Comparison of ENCODE assay signal across 13 cellular contexts in genomic region chr5:159211712-159212111, GRCh38. TPM values are rescaled to one million over a fixed set of nuclear protein-coding genes. Genes with fewer than 3 reads are reported as not detected.
DNase-seq lines count a peak whose midpoint lies in the region; TF ChIP-seq lines count a peak whose summit lies in the region.
"Had no signal": no experiment of that assay in that cellular context is flagged by ENCODE, and none has a peak within 500 bp of the region (broad histone marks: within the 10 kb centered on the region; RNA-seq: fewer than 3 reads in every experiment).

No MANE protein-coding gene starts in this region.

- H3K79me2 ChIP-seq in DOHH2 (ENCODE audit: control insufficient read depth, low read length) (peaks cover 29% of the 10 kb centered on the region), H9 (ENCODE audit: insufficient read depth, low read length) (peaks cover 5% of the 10 kb centered on the region; the same call in 1 of the 2 replicates), Karpas-422 (ENCODE audit: low read length) (peaks cover 29% of the 10 kb centered on the region)
- H3K79me2 ChIP-seq: parathyroid adenoma had no signal

- H2BK20ac ChIP-seq in H9 (ENCODE audit: low read depth, low read length, poor library complexity, severe bottlenecking) = no peak overlapping the region

- no peak overlapping the region for H4K5ac ChIP-seq in H9 (ENCODE audit: insufficient read length, low read depth, low read length)

- no peak overlapping the region for H4K8ac ChIP-seq in H9 (replicated peaks; ENCODE audit: insufficient read length, low read depth, low read length)

- peaks cover 13% of the 10 kb centered on the region for H3F3A ChIP-seq in DOHH2 (ENCODE audit: control insufficient read depth, insufficient read depth)

- no peak overlapping the region for H2BK15ac ChIP-seq in H9 (ENCODE audit: low read depth, low read length)

- H3K4me3 ChIP-seq in DOHH2 (ENCODE audit: low read length) (no peak overlapping the region), esophagus squamous epithelium (no peak overlapping the region), SJCRH30 (no peak overlapping the region), Karpas-422 (ENCODE audit: low read length) (no peak overlapping the region)

- 0 out of 5 replicates have a peak, but pooled peaks cover 0 to 2% of the 10 kb centered on the region in 2 experiments for H3K9me3 Mint-ChIP-seq in H9
- H3K9me3 Mint-ChIP-seq: T-cell had no signal

- no peak overlapping the region for H3T11ph ChIP-seq in H9 (ENCODE audit: low read length)

- H3K9me2 ChIP-seq in DOHH2 (replicated peaks; ENCODE audit: control insufficient read depth, low read length) (no peaks in the 10 kb centered on the region), Karpas-422 (replicated peaks; ENCODE audit: insufficient read depth, low read length) (no peaks in the 10 kb centered on the region)

- H3K27me3 ChIP-seq in DOHH2 (ENCODE audit: control insufficient read depth, low read length) (no peaks in the 10 kb centered on the region), esophagus squamous epithelium (no peaks in the 10 kb centered on the region), SJCRH30 (no peaks in the 10 kb centered on the region), H9 (ENCODE audit: insufficient read depth, low read length) (peaks cover 4% of the 10 kb centered on the region; the same call in 1 of the 2 replicates), Karpas-422 (ENCODE audit: low read length) (no peaks in the 10 kb centered on the region)

- no peak overlapping the region for H2AFZ ChIP-seq in H9 (ENCODE audit: low read length)
- no peak overlapping the region for H2AFZ ChIP-seq in Karpas-422 (ENCODE audit: low read length)
- H2AFZ ChIP-seq: parathyroid adenoma had no signal

- H3K27me3 Mint-ChIP-seq in H9 (ENCODE audit: low read depth) = peaks cover 25% of the 10 kb centered on the region
- H3K27me3 Mint-ChIP-seq: T-cell had no signal

- WGBS in esophagus squamous epithelium, 2 donors = 13 to 25% methylated on average over 4 of the region's 4 CpGs
- WGBS in H9 (ENCODE audit: extremely low coverage, insufficient read length, low lambda C conversion rate) = no CpG with 5 or more reads among the region's 4 CpGs

- no peak overlapping the region for H3K27ac Mint-ChIP-seq in H9
- H3K27ac Mint-ChIP-seq: T-cell had no signal

- peaks cover 16% of the 10 kb centered on the region for H3K23me2 ChIP-seq in H9 (ENCODE audit: insufficient read length, low read depth, low read length, poor library complexity, severe bottlenecking)

- H3K56ac ChIP-seq in H9 (ENCODE audit: insufficient read length, low read depth, low read length) = no peak overlapping the region

- H4K91ac ChIP-seq in H9 (ENCODE audit: insufficient read length, low read depth, low read length) = no peak overlapping the region

- H2BK120ac ChIP-seq in H9 (ENCODE audit: low read depth, low read length, poor library complexity, severe bottlenecking) = no peak overlapping the region

- H2BK5ac ChIP-seq in H9 (ENCODE audit: insufficient read length, low read length) = no peak overlapping the region

- H3K4ac ChIP-seq in H9 (ENCODE audit: low read depth, low read length) = no peak overlapping the region

- H2AK5ac ChIP-seq in H9 (ENCODE audit: insufficient read length, low read length) = no peak overlapping the region

- peaks cover 0 to 2% (median 0%) of the 10 kb centered on the region in 3 experiments; a peak in 1 of 7 replicates for H3K36me3 Mint-ChIP-seq in H9 (ENCODE audit: insufficient read depth in 1 of 3, low read depth in 3 of 3)
- H3K36me3 Mint-ChIP-seq: T-cell had no signal

- no peaks in the 10 kb centered on the region for H3K79me1 ChIP-seq in H9 (ENCODE audit: insufficient read depth, low read depth, low read length, poor library complexity, severe bottlenecking)

- no peaks in the 10 kb centered on the region for H3K9me3 ChIP-seq in DOHH2 (ENCODE audit: control insufficient read depth, insufficient read depth, low read length)
- H3K9me3 ChIP-seq in esophagus squamous epithelium = no peaks in the 10 kb centered on the region
- H3K9me3 ChIP-seq in SJCRH30 (replicated peaks) = no peaks in the 10 kb centered on the region
- no peaks in the 10 kb centered on the region for H3K9me3 ChIP-seq in H9 (ENCODE audit: control insufficient read depth, low read depth, low read length)
- H3K9me3 ChIP-seq in Karpas-422 (ENCODE audit: low read length) = no peaks in the 10 kb centered on the region

- no peak overlapping the region for H3K14ac ChIP-seq in H9 (ENCODE audit: insufficient read depth, low read length)

- peaks cover 23 to 29% of the 10 kb centered on the region in 2 experiments for H3K4me1 Mint-ChIP-seq in H9

- DNase-seq in NOMO-1 treated with DMSO at 0.1 percent for 48 hours (lab: John Stamatoyannopoulos, UW; ENCODE audit: unreplicated experiment) (peak; percentile 15), esophagus squamous epithelium (lab: John Stamatoyannopoulos, UW) (no peak), SJCRH30 (no peak), H9 (no peak), Karpas-422 (no peak), NCI-H2029 (lab: John Stamatoyannopoulos, UW) (no peak)
- DNase-seq: aorta, C1 segment of cervical spinal cord, NCI-H1436 treated with DMSO at 0.1 percent for 48 hours, T-cell had no signal

- H3K9ac ChIP-seq in H9 (ENCODE audit: extremely low read depth, insufficient read length, low read length) = no peak overlapping the region
- no peak overlapping the region for H3K9ac ChIP-seq in Karpas-422 (ENCODE audit: low read length)
- H3K9ac ChIP-seq: parathyroid adenoma had no signal

- no peak overlapping the region for H2BK12ac ChIP-seq in H9 (ENCODE audit: insufficient read length, low read depth, low read length)

- H3K18ac ChIP-seq in H9 (ENCODE audit: insufficient read length, low read depth, low read length) = no peak overlapping the region

- H3K4me1 ChIP-seq in DOHH2 (ENCODE audit: control insufficient read depth, low read length) (peaks cover 29% of the 10 kb centered on the region), esophagus squamous epithelium (peaks cover 13 to 55% (median 18%) of the 10 kb centered on the region in 3 donors), SJCRH30 (peaks cover 5% of the 10 kb centered on the region; the same call in 1 of the 2 replicates), H9 (ENCODE audit: insufficient read depth, low read length) (peaks cover 7% of the 10 kb centered on the region; the same call in 1 of the 2 replicates), Karpas-422 (ENCODE audit: low read length) (peaks cover 13% of the 10 kb centered on the region)

- H4K20me1 ChIP-seq in DOHH2 (ENCODE audit: control insufficient read depth, insufficient read depth, low read depth, low read length) = 0 out of 2 replicates have a peak, but pooled peaks cover 2% of the 10 kb centered on the region
- no peaks in the 10 kb centered on the region for H4K20me1 ChIP-seq in H9 (ENCODE audit: control insufficient read depth, insufficient read depth, insufficient read length)
- no peaks in the 10 kb centered on the region for H4K20me1 ChIP-seq in Karpas-422 (ENCODE audit: insufficient read depth, low read depth, low read length)

- TF ChIP-seq POLR2A in esophagus squamous epithelium (IDR thresholded peaks at IDR 0.05) = no peak

- peaks cover 7% of the 10 kb centered on the region; the same call in 1 of the 2 replicates for H3K36me3 ChIP-seq in DOHH2 (ENCODE audit: control insufficient read depth, low read length)
- H3K36me3 ChIP-seq in esophagus squamous epithelium = no peaks in the 10 kb centered on the region
- no peaks in the 10 kb centered on the region for H3K36me3 ChIP-seq in SJCRH30
- no peaks in the 10 kb centered on the region for H3K36me3 ChIP-seq in Karpas-422 (ENCODE audit: insufficient read depth, low read length)

- H3K4me2 ChIP-seq in DOHH2 (ENCODE audit: low read length) (peak overlapping the region; percentile 26; the same call in 1 of the 2 replicates), H9 (ENCODE audit: insufficient read depth, insufficient read length, low read length) (no peak overlapping the region), Karpas-422 (ENCODE audit: low read depth, low read length, poor library complexity, severe bottlenecking) (no peak overlapping the region)

- TF ChIP-seq CTCF in 22Rv1 (IDR thresholded peaks at IDR 0.05) (no peak), DOHH2 (IDR thresholded peaks at IDR 0.05; ENCODE audit: low read depth, low read length, poor library complexity, severe bottlenecking) (no peak), esophagus squamous epithelium (IDR thresholded peaks at IDR 0.05) (no peak), H9 (conservative IDR thresholded peaks at IDR 0.05) (no peak)

- H3K23ac ChIP-seq in H9 (ENCODE audit: insufficient read length, low read depth, low read length) = no peak overlapping the region

- H3K27ac ChIP-seq in 22Rv1 = 0 out of 2 replicates have a peak overlapping the region, but pooled peaks have one; percentile 15
- no peak overlapping the region for H3K27ac ChIP-seq in DOHH2 (ENCODE audit: low read depth, low read length)
- H3K27ac ChIP-seq in esophagus squamous epithelium = peak overlapping the region in 3 of 4 donors; percentile 37 to 99 (median 98)
- H3K27ac ChIP-seq in SJCRH30 = no peak overlapping the region
- no peak overlapping the region for H3K27ac ChIP-seq in H9 (ENCODE audit: insufficient read length, low read depth, low read length)
- no peak overlapping the region for H3K27ac ChIP-seq in Karpas-422 (ENCODE audit: low read length)
- H3K27ac ChIP-seq: parathyroid adenoma had no signal

- intact Hi-C loops in esophagus squamous epithelium (cut with DNase I) = no loop called here

- H3K4me3 Mint-ChIP-seq in H9 = no peak overlapping the region
- H3K4me3 Mint-ChIP-seq: T-cell had no signal

RNA-seq across cellular contexts. Expression of gene RNF145, which starts 2.4 kb away (rescaled TPM):
- 10 to 100 TPM; 49.7 to 82.3 (median 72.3) TPM for total RNA-seq in esophagus squamous epithelium
- total RNA-seq in SJCRH30 (2014; rRNA removed; shearing (Covaris generic)) = 59.0 and 60.9 TPM in 2 replicates
- total RNA-seq in H9 (2021) = 59.1 and 61.4 TPM in 2 replicates
- total RNA-seq in Karpas-422 (2014; rRNA removed; shearing (Covaris generic); ENCODE audit: low replicate concordance) = 68.7 and 113 TPM in 2 replicates

RNA-seq across cellular contexts. Expression of gene UBLCP1, which starts 51.4 kb away (rescaled TPM):
- total RNA-seq in esophagus squamous epithelium (10 to 100 TPM; 19.0 to 34.9 (median 24.6) TPM), H9 (2021) (37.9 and 39.0 TPM in 2 replicates)
- total RNA-seq in SJCRH30 (2014; rRNA removed; shearing (Covaris generic)) = 26.4 and 28.7 TPM in 2 replicates
- 15.8 and 36.2 TPM in 2 replicates for total RNA-seq in Karpas-422 (2014; rRNA removed; shearing (Covaris generic); ENCODE audit: low replicate concordance)

Comparison
In these comparisons a context has a peak if more than half of its experiments do, and no peak if none do; other contexts are left out.
1. H3K27ac ChIP-seq: peak in 22Rv1 (single experiment) and esophagus squamous epithelium (3 of 4); none in DOHH2 (single experiment), SJCRH30 (single experiment), H9 (single experiment) and Karpas-422 (single experiment).